In the genomic region with DNA sequence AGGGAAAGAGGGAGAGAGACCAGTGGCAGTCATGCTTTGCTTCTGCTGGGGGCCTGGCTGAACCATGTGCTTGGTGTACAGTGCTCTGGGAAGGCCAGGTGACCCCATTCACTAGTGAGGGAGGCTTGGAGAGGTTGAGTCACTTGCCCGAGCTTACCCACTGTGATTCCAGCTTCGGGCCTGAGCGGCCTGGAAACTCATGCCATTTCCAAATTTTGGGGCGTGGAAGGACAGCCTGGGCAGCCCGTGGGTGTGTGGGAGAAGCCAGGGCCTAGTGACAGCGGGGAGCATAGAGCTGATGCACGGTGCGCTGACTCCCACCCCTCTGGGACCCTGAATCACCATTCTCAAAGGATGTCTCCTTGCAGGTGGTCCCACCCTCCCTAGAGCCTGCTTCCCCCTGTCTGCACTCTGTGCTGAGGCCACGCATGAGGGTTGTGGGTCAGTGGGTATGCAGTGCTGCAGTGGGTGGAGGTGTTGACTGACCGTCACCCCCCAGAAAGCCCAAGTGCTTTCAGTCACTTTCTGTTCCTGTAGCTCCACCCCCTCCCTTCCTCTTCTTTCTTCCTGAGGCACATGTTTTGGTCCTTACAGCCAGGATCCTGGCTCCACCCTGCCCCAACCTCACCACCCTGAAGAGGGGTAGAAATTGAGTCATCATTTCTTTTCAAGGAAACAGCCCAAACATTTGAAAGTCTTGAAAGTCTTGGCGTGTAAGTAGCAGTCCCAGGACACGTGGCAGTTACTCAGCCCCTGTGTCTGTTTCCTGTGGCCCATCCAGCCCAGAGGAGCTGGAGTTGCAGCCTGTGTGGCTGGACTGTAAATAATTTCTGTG, we compare ENCODE assay signal across 1 cellular context.
TF ChIP-seq lines count a peak whose summit lies in the region.

No MANE protein-coding gene starts in this region.

TF ChIP-seq in K562, 482 proteins besides CTCF, POLR2A, EP300 and RAD21 (continued from another document):
- TF ChIP-seq, protein P1, sequence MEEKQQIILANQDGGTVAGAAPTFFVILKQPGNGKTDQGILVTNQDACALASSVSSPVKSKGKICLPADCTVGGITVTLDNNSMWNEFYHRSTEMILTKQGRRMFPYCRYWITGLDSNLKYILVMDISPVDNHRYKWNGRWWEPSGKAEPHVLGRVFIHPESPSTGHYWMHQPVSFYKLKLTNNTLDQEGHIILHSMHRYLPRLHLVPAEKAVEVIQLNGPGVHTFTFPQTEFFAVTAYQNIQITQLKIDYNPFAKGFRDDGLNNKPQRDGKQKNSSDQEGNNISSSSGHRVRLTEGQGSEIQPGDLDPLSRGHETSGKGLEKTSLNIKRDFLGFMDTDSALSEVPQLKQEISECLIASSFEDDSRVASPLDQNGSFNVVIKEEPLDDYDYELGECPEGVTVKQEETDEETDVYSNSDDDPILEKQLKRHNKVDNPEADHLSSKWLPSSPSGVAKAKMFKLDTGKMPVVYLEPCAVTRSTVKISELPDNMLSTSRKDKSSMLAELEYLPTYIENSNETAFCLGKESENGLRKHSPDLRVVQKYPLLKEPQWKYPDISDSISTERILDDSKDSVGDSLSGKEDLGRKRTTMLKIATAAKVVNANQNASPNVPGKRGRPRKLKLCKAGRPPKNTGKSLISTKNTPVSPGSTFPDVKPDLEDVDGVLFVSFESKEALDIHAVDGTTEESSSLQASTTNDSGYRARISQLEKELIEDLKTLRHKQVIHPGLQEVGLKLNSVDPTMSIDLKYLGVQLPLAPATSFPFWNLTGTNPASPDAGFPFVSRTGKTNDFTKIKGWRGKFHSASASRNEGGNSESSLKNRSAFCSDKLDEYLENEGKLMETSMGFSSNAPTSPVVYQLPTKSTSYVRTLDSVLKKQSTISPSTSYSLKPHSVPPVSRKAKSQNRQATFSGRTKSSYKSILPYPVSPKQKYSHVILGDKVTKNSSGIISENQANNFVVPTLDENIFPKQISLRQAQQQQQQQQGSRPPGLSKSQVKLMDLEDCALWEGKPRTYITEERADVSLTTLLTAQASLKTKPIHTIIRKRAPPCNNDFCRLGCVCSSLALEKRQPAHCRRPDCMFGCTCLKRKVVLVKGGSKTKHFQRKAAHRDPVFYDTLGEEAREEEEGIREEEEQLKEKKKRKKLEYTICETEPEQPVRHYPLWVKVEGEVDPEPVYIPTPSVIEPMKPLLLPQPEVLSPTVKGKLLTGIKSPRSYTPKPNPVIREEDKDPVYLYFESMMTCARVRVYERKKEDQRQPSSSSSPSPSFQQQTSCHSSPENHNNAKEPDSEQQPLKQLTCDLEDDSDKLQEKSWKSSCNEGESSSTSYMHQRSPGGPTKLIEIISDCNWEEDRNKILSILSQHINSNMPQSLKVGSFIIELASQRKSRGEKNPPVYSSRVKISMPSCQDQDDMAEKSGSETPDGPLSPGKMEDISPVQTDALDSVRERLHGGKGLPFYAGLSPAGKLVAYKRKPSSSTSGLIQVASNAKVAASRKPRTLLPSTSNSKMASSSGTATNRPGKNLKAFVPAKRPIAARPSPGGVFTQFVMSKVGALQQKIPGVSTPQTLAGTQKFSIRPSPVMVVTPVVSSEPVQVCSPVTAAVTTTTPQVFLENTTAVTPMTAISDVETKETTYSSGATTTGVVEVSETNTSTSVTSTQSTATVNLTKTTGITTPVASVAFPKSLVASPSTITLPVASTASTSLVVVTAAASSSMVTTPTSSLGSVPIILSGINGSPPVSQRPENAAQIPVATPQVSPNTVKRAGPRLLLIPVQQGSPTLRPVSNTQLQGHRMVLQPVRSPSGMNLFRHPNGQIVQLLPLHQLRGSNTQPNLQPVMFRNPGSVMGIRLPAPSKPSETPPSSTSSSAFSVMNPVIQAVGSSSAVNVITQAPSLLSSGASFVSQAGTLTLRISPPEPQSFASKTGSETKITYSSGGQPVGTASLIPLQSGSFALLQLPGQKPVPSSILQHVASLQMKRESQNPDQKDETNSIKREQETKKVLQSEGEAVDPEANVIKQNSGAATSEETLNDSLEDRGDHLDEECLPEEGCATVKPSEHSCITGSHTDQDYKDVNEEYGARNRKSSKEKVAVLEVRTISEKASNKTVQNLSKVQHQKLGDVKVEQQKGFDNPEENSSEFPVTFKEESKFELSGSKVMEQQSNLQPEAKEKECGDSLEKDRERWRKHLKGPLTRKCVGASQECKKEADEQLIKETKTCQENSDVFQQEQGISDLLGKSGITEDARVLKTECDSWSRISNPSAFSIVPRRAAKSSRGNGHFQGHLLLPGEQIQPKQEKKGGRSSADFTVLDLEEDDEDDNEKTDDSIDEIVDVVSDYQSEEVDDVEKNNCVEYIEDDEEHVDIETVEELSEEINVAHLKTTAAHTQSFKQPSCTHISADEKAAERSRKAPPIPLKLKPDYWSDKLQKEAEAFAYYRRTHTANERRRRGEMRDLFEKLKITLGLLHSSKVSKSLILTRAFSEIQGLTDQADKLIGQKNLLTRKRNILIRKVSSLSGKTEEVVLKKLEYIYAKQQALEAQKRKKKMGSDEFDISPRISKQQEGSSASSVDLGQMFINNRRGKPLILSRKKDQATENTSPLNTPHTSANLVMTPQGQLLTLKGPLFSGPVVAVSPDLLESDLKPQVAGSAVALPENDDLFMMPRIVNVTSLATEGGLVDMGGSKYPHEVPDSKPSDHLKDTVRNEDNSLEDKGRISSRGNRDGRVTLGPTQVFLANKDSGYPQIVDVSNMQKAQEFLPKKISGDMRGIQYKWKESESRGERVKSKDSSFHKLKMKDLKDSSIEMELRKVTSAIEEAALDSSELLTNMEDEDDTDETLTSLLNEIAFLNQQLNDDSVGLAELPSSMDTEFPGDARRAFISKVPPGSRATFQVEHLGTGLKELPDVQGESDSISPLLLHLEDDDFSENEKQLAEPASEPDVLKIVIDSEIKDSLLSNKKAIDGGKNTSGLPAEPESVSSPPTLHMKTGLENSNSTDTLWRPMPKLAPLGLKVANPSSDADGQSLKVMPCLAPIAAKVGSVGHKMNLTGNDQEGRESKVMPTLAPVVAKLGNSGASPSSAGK (IDR thresholded peaks at IDR 0.05) = peak; percentile 30
- TF ChIP-seq, protein P2, sequence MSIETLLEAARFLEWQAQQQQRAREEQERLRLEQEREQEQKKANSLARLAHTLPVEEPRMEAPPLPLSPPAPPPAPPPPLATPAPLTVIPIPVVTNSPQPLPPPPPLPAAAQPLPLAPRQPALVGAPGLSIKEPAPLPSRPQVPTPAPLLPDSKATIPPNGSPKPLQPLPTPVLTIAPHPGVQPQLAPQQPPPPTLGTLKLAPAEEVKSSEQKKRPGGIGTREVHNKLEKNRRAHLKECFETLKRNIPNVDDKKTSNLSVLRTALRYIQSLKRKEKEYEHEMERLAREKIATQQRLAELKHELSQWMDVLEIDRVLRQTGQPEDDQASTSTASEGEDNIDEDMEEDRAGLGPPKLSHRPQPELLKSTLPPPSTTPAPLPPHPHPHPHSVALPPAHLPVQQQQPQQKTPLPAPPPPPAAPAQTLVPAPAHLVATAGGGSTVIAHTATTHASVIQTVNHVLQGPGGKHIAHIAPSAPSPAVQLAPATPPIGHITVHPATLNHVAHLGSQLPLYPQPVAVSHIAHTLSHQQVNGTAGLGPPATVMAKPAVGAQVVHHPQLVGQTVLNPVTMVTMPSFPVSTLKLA (conservative IDR thresholded peaks at IDR 0.05) = peak; percentile 54 to 68
- TF ChIP-seq ZBED1 (IDR thresholded peaks at IDR 0.05) (no peak), ELF4 (CRISPR knock-in tag; IDR thresholded peaks at IDR 0.05) (no peak), EP400 (IDR thresholded peaks at IDR 0.05) (peak; percentile 56), KAT7 (CRISPR knock-in tag; IDR thresholded peaks at IDR 0.05; ENCODE audit: borderline replicate concordance) (no peak), MAFF (IDR thresholded peaks at IDR 0.05; ENCODE audit: low read length) (no peak), FOXK2 (conservative IDR thresholded peaks at IDR 0.05 in 1 of 2, IDR thresholded peaks at IDR 0.05 in 1 of 2; ENCODE audit: low read depth in 2 of 2) (peak in 1 of 2 experiments; percentile 46; a peak in 2 of 4 replicates), ARID1B (IDR thresholded peaks at IDR 0.05) (0 out of 2 replicates have a peak, but pooled peaks have one; percentile 16), FOSL1 (tag; conservative IDR thresholded peaks at IDR 0.05) (peak; percentile 81)
- TF ChIP-seq, protein P3, sequence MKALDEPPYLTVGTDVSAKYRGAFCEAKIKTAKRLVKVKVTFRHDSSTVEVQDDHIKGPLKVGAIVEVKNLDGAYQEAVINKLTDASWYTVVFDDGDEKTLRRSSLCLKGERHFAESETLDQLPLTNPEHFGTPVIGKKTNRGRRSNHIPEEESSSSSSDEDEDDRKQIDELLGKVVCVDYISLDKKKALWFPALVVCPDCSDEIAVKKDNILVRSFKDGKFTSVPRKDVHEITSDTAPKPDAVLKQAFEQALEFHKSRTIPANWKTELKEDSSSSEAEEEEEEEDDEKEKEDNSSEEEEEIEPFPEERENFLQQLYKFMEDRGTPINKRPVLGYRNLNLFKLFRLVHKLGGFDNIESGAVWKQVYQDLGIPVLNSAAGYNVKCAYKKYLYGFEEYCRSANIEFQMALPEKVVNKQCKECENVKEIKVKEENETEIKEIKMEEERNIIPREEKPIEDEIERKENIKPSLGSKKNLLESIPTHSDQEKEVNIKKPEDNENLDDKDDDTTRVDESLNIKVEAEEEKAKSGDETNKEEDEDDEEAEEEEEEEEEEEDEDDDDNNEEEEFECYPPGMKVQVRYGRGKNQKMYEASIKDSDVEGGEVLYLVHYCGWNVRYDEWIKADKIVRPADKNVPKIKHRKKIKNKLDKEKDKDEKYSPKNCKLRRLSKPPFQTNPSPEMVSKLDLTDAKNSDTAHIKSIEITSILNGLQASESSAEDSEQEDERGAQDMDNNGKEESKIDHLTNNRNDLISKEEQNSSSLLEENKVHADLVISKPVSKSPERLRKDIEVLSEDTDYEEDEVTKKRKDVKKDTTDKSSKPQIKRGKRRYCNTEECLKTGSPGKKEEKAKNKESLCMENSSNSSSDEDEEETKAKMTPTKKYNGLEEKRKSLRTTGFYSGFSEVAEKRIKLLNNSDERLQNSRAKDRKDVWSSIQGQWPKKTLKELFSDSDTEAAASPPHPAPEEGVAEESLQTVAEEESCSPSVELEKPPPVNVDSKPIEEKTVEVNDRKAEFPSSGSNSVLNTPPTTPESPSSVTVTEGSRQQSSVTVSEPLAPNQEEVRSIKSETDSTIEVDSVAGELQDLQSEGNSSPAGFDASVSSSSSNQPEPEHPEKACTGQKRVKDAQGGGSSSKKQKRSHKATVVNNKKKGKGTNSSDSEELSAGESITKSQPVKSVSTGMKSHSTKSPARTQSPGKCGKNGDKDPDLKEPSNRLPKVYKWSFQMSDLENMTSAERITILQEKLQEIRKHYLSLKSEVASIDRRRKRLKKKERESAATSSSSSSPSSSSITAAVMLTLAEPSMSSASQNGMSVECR (CRISPR knock-in tag; IDR thresholded peaks at IDR 0.05) = no peak
